ENCODE assay signal across 17 cellular contexts in genomic region chr15:54582863-54583643, GRCh38.
DNase-seq lines count a peak whose midpoint lies in the region; ATAC-seq and TF ChIP-seq lines count a peak whose summit lies in the region.
"Had no signal": no experiment of that assay in that cellular context is flagged by ENCODE, and none has a peak within 500 bp of the region (broad histone marks: within the 10 kb centered on the region; RNA-seq: fewer than 3 reads in every experiment).

No MANE protein-coding gene starts in this region.

- H3K36me3 ChIP-seq in body of pancreas (replicated peaks in 1 of 2; ENCODE audit: insufficient read depth in 1 of 2, low read depth in 2 of 2), result no peaks in the 10 kb centered on the region
- H3K36me3 ChIP-seq: heart right ventricle, tibial artery had no signal

- DNase-seq in omental fat pad (ENCODE audit: low spot score), result no peak
- no peak for DNase-seq in body of pancreas
- no peak for DNase-seq in NCI-H1930 (lab: John Stamatoyannopoulos, UW)
- DNase-seq: activated CD4-positive, alpha-beta T cell treated with anti-CD3 and anti-CD28 coated beads for 4 hours; COR-L47; heart right ventricle; kidney; NCI-H1105 treated with DMSO at 0.1 percent for 48 hours; nucleus accumbens; tibial artery had no signal

- ATAC-seq in GM18508 (IDR thresholded peaks at IDR 0.05; ENCODE audit: insufficient read depth, unreplicated experiment) (peak; percentile 77), GM19455 (IDR thresholded peaks at IDR 0.05; ENCODE audit: unreplicated experiment) (peak; percentile 74), HG02678 (IDR thresholded peaks at IDR 0.05; ENCODE audit: unreplicated experiment) (peak; percentile 78), HG03457 (IDR thresholded peaks at IDR 0.05; ENCODE audit: unreplicated experiment) (peak; percentile 56), omental fat pad (ENCODE audit: low FRiP score) (no peak), body of pancreas (no peak), HG03135 (IDR thresholded peaks at IDR 0.05; ENCODE audit: unreplicated experiment) (no peak)
- ATAC-seq: activated naive CD4-positive, alpha-beta T cell treated with anti-CD3 and anti-CD28 coated beads, Interleukin-2, amount 50 U/mL, for 72 hours; heart right ventricle; sciatic nerve had no signal

- H3K4me3 ChIP-seq in body of pancreas, result no peak overlapping the region
- H3K4me3 ChIP-seq: heart right ventricle, tibial artery had no signal

- no peaks in the 10 kb centered on the region for H3K4me1 ChIP-seq in body of pancreas
- H3K4me1 ChIP-seq: heart right ventricle, tibial artery had no signal

- TF ChIP-seq POLR2A in body of pancreas (IDR thresholded peaks at IDR 0.05), result no peak

- no peak overlapping the region for H3K27ac ChIP-seq in body of pancreas
- H3K27ac ChIP-seq: heart right ventricle, tibial artery had no signal

- H3K9me3 ChIP-seq in body of pancreas, result no peaks in the 10 kb centered on the region

- no peaks in the 10 kb centered on the region for H3K27me3 ChIP-seq in body of pancreas
- H3K27me3 ChIP-seq: heart right ventricle, tibial artery had no signal

- 68 to 77% methylated on average over 7 of the region's 7 CpGs for WGBS in body of pancreas, 2 donors

- intact Hi-C loops in body of pancreas (cut with DNase I), result no loop called here

- TF ChIP-seq CTCF in omental fat pad (IDR thresholded peaks at IDR 0.05) (no peak), body of pancreas (IDR thresholded peaks at IDR 0.05) (no peak)

Comparison
In these comparisons a context has a peak if more than half of its experiments do, and no peak if none do; other contexts are left out.
1. ATAC-seq: peak in GM18508 (single experiment), GM19455 (single experiment), HG02678 (single experiment) and HG03457 (single experiment); none in omental fat pad (single experiment), body of pancreas (single experiment) and HG03135 (single experiment).